In the genomic region with DNA sequence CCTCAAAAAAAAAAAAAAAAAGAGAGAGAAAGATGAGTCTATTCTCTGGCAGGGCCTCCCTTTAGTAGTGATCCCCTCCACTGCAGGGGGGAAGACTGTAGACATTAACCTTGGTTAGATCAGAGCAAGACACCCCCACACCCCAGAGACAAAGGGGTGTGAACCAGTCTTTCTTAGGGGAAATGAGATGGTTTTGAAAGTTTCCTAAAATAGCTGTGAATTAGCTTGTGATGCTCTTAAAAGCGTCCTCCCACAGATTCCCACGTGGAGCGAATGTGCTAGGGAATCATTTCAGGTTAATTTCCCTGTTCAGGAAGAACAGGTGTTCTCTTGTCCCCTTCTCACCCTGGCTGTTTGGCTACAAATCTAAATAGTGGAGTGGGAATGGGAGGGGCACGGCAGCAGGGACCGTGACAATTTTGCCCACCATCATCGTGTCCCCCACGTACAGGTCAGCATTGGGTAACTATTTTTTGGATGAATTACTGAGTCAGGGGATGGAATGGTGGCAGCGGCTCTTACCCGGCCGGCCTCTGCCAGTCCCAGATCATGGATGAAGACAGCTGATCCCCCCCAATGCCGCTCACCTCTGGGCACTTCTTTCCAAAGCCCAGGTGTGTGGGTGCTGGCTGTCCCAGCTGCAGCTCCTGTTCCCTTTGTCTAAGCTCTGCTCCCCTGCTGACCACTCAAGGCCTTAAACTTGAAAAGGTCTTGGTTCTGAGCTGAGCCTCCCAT, we compare ENCODE assay signal across 33 cellular contexts.
DNase-seq lines count a peak whose midpoint lies in the region; ATAC-seq and TF ChIP-seq lines count a peak whose summit lies in the region.
"Had no signal": no experiment of that assay in that cellular context is flagged by ENCODE, and none has a peak within 500 bp of the region (broad histone marks: within the 10 kb centered on the region; RNA-seq: fewer than 3 reads in every experiment).

No MANE protein-coding gene starts in this region.

- no peaks in the 10 kb centered on the region for H3K36me3 ChIP-seq in osteoblast (ENCODE audit: insufficient read depth, low read length)
- H3K36me3 ChIP-seq: heart left ventricle, pancreas, tibial artery had no signal

- CTCF ChIA-PET in activated CD4-positive, alpha-beta T cell treated with anti-CD3 and anti-CD28 coated beads for 36 hours (lab: Charles Lee), result interaction anchor here (0.6 to 1.1 kb wide), 3 partner anchors 11 to 99 kb away, joined by 3 to 5 read pairs (median 3); no protein-coding TSS in a partner anchor

- H3K27me3 Mint-ChIP-seq in activated CD4-positive, alpha-beta T cell treated with anti-CD3 and anti-CD28 coated beads, Interleukin-2, amount 10 ng/mL, durations not matched to agents 24 days and 14 days, result peaks cover 9% of the 10 kb centered on the region
- peaks cover 19% of the 10 kb centered on the region for H3K27me3 Mint-ChIP-seq in activated CD4-positive, alpha-beta T cell treated with anti-CD3 and anti-CD28 coated beads for 36 hours

- no peak overlapping the region for H3K4me2 ChIP-seq in osteoblast (ENCODE audit: insufficient read depth, low read length)

- no peak for ATAC-seq in activated CD4-positive, alpha-beta T cell treated with anti-CD3 and anti-CD28 coated beads for 36 hours
- no peak for ATAC-seq in HG03159 (IDR thresholded peaks at IDR 0.05; ENCODE audit: unreplicated experiment)
- ATAC-seq: activated CD4-positive, CD25-positive, alpha-beta regulatory T cell treated with anti-CD3 and anti-CD28 coated beads, Interleukin-2, amount 50 U/mL, for 24 hours; heart left ventricle; mucosa of descending colon; pancreas; PC-3; T-helper 17 cell had no signal

- POLR2A ChIA-PET in activated CD4-positive, alpha-beta T cell treated with anti-CD3 and anti-CD28 coated beads for 36 hours (lab: Charles Lee), result interaction anchor here (0.6 kb wide), 1 partner anchor 140 kb away, joined by 9 read pairs; no protein-coding TSS in a partner anchor

- peak; percentile 45 for DNase-seq in activated CD4-positive, alpha-beta T cell treated with anti-CD3 and anti-CD28 coated beads, Interleukin-2, amount 10 ng/mL, durations not matched to agents 24 days and 14 days
- no peak for DNase-seq in activated CD4-positive, alpha-beta T cell treated with anti-CD3 and anti-CD28 coated beads for 36 hours
- DNase-seq in head of caudate nucleus (peak in 38 of 42 donors; percentile 23 to 89 (median 64)), osteoblast (ENCODE audit: insufficient read length, low spot score, missing footprints) (peak; percentile 75), HPDE6-E6E7 (ENCODE audit: extremely low spot score) (no peak), substantia nigra (lab: John Stamatoyannopoulos, UW) (no peak), GF-D8 (lab: John Stamatoyannopoulos, UW) (no peak)
- DNase-seq: activated CD4-positive, alpha-beta memory T cell treated with anti-CD3 and anti-CD28 coated beads, Interleukin-2, amount 10 ng/mL, durations not matched to agents 7 days and 5 days; activated CD8-positive, alpha-beta memory T cell treated with anti-CD3 and anti-CD28 coated beads, Interleukin-2, amount 50 U/mL, for 4 hours; activated naive CD4-positive, alpha-beta T cell; activated naive CD8-positive, alpha-beta T cell treated with anti-CD3 and anti-CD28 coated beads, Interleukin-2, amount 50 U/mL, for 24 hours; central memory CD4-positive, alpha-beta T cell; DND-41; endodermal cell; heart left ventricle; kidney; mucosa of descending colon; NCI-H1092; NCI-H187; NCI-H524; pancreas; PC-3; right cardiac atrium; stimulated activated CD4-positive, alpha-beta T cell treated with anti-CD3 and anti-CD28 coated beads, Interleukin-2, amount 100 ng/mL, for 24 hours; stimulated activated CD8-positive, alpha-beta memory T cell treated with anti-CD3 and anti-CD28 coated beads, Interleukin-4, amount 100 ng/mL, for 48 hours; T-helper 17 cell; tibial artery had no signal

- no peak for TF ChIP-seq CTCF in osteoblast (IDR thresholded peaks at IDR 0.05; ENCODE audit: extremely low read depth, low read depth, low read length)

- H3K27ac ChIP-seq in osteoblast (ENCODE audit: low read depth, low read length), result no peak overlapping the region
- no peak overlapping the region for H3K27ac ChIP-seq in substantia nigra (ENCODE audit: low read depth, low read length, poor library complexity, severe bottlenecking)
- H3K27ac ChIP-seq: heart left ventricle, pancreas had no signal

- no peaks in the 10 kb centered on the region for H3K9me3 Mint-ChIP-seq in activated CD4-positive, alpha-beta T cell treated with anti-CD3 and anti-CD28 coated beads, Interleukin-2, amount 10 ng/mL, durations not matched to agents 24 days and 14 days
- H3K9me3 Mint-ChIP-seq in activated CD4-positive, alpha-beta T cell treated with anti-CD3 and anti-CD28 coated beads for 36 hours (ENCODE audit: low read depth), result no peaks in the 10 kb centered on the region
- H3K9me3 Mint-ChIP-seq: activated CD4-positive, alpha-beta memory T cell treated with anti-CD3 and anti-CD28 coated beads, Interleukin-2, amount 10 ng/mL, durations not matched to agents 7 days and 5 days; activated naive CD8-positive, alpha-beta T cell treated with anti-CD3 and anti-CD28 coated beads, Interleukin-2, amount 50 U/mL, for 24 hours; dendritic cell treated with granulocyte-macrophage colony-stimulating factor and Interleukin-4, amounts not matched to agents 40 ng/mL and 50 ng/mL, for 4 days; natural killer cell treated with Interleukin-12 subunit alpha and Interleukin-12 subunit beta and Interleukin-15 and Interleukin-18, amount 100 ng/mL, for 72 hours; stimulated activated naive CD8-positive, alpha-beta T cell treated with anti-CD3 and anti-CD28 coated beads, Interleukin-15, amount 100 ng/mL, for 72 hours had no signal

- no peak overlapping the region for H3K27ac Mint-ChIP-seq in activated CD4-positive, alpha-beta T cell treated with anti-CD3 and anti-CD28 coated beads, Interleukin-2, amount 10 ng/mL, durations not matched to agents 24 days and 14 days
- no peak overlapping the region for H3K27ac Mint-ChIP-seq in activated CD4-positive, alpha-beta T cell treated with anti-CD3 and anti-CD28 coated beads for 36 hours
- H3K27ac Mint-ChIP-seq: activated CD4-positive, alpha-beta memory T cell treated with anti-CD3 and anti-CD28 coated beads, Interleukin-2, amount 10 ng/mL, durations not matched to agents 7 days and 5 days; activated naive CD8-positive, alpha-beta T cell treated with anti-CD3 and anti-CD28 coated beads, Interleukin-2, amount 50 U/mL, for 24 hours; CD4-positive, CD25-positive, alpha-beta regulatory T cell; dendritic cell treated with granulocyte-macrophage colony-stimulating factor and Interleukin-4, amounts not matched to agents 40 ng/mL and 50 ng/mL, for 4 days; endodermal cell; natural killer cell treated with Interleukin-12 subunit alpha and Interleukin-12 subunit beta and Interleukin-15 and Interleukin-18, amount 100 ng/mL, for 72 hours; stimulated activated naive CD8-positive, alpha-beta T cell treated with anti-CD3 and anti-CD28 coated beads, Interleukin-15, amount 100 ng/mL, for 72 hours; T-helper 17 cell had no signal

- H3K4me3 ChIP-seq in osteoblast (ENCODE audit: insufficient read depth, low read length), result no peak overlapping the region
- H3K4me3 ChIP-seq: heart left ventricle, mucosa of descending colon, pancreas, tibial artery had no signal

- H3K4me1 ChIP-seq in osteoblast (ENCODE audit: insufficient read depth, low read length), result peaks cover 14% of the 10 kb centered on the region
- H3K4me1 ChIP-seq: pancreas had no signal

- H3K9me3 ChIP-seq in osteoblast (ENCODE audit: low read depth, low read length), result no peaks in the 10 kb centered on the region
- H3K9me3 ChIP-seq: heart left ventricle, mucosa of descending colon, pancreas, tibial artery had no signal

- intact Hi-C loops in activated CD4-positive, alpha-beta T cell treated with anti-CD3 and anti-CD28 coated beads, Interleukin-2, amount 10 ng/mL, durations not matched to agents 24 days and 14 days (cut with micrococcal nuclease), result no loop called here
- intact Hi-C loops in activated CD4-positive, alpha-beta T cell treated with anti-CD3 and anti-CD28 coated beads for 36 hours (cut with DNase I, micrococcal nuclease), result no loop called here
- intact Hi-C loops in head of caudate nucleus (cut with DNase I), result no loop called here

- H2AFZ ChIP-seq in osteoblast (ENCODE audit: low read length), result no peak overlapping the region

- no peaks in the 10 kb centered on the region for H3K79me2 ChIP-seq in osteoblast (ENCODE audit: insufficient read depth, low read length)

- H3K4me3 Mint-ChIP-seq in activated CD4-positive, alpha-beta T cell treated with anti-CD3 and anti-CD28 coated beads, Interleukin-2, amount 10 ng/mL, durations not matched to agents 24 days and 14 days, result no peak overlapping the region
- no peak overlapping the region for H3K4me3 Mint-ChIP-seq in activated CD4-positive, alpha-beta T cell treated with anti-CD3 and anti-CD28 coated beads for 36 hours
- H3K4me3 Mint-ChIP-seq: activated CD4-positive, alpha-beta memory T cell treated with anti-CD3 and anti-CD28 coated beads, Interleukin-2, amount 10 ng/mL, durations not matched to agents 7 days and 5 days; activated naive CD8-positive, alpha-beta T cell treated with anti-CD3 and anti-CD28 coated beads, Interleukin-2, amount 50 U/mL, for 24 hours; CD4-positive, CD25-positive, alpha-beta regulatory T cell; dendritic cell treated with granulocyte-macrophage colony-stimulating factor and Interleukin-4, amounts not matched to agents 40 ng/mL and 50 ng/mL, for 4 days; endodermal cell; natural killer cell treated with Interleukin-12 subunit alpha and Interleukin-12 subunit beta and Interleukin-15 and Interleukin-18, amount 100 ng/mL, for 72 hours; T-helper 17 cell had no signal

- no peaks in the 10 kb centered on the region for H3K36me3 Mint-ChIP-seq in activated CD4-positive, alpha-beta T cell treated with anti-CD3 and anti-CD28 coated beads, Interleukin-2, amount 10 ng/mL, durations not matched to agents 24 days and 14 days (ENCODE audit: low read depth)
- H3K36me3 Mint-ChIP-seq in activated CD4-positive, alpha-beta T cell treated with anti-CD3 and anti-CD28 coated beads for 36 hours (ENCODE audit: low read depth), result no peaks in the 10 kb centered on the region
- H3K36me3 Mint-ChIP-seq: CD4-positive, CD25-positive, alpha-beta regulatory T cell; natural killer cell treated with Interleukin-12 subunit alpha and Interleukin-12 subunit beta and Interleukin-15 and Interleukin-18, amount 100 ng/mL, for 72 hours had no signal

- peaks cover 13% of the 10 kb centered on the region for H3K27me3 ChIP-seq in osteoblast (ENCODE audit: insufficient read depth, low read length)
- H3K27me3 ChIP-seq: pancreas, tibial artery had no signal

- H4K20me1 ChIP-seq in osteoblast (ENCODE audit: insufficient read depth, low read length), result no peaks in the 10 kb centered on the region

- H3K4me1 Mint-ChIP-seq in activated CD4-positive, alpha-beta T cell treated with anti-CD3 and anti-CD28 coated beads, Interleukin-2, amount 10 ng/mL, durations not matched to agents 24 days and 14 days, result peaks cover 4% of the 10 kb centered on the region
- peaks cover 3% of the 10 kb centered on the region for H3K4me1 Mint-ChIP-seq in activated CD4-positive, alpha-beta T cell treated with anti-CD3 and anti-CD28 coated beads for 36 hours
- H3K4me1 Mint-ChIP-seq: activated CD4-positive, alpha-beta memory T cell treated with anti-CD3 and anti-CD28 coated beads, Interleukin-2, amount 10 ng/mL, durations not matched to agents 7 days and 5 days; T-helper 17 cell had no signal

Comparison
In these comparisons a context has a peak if more than half of its experiments do, and no peak if none do; other contexts are left out.
1. DNase-seq: peak in activated CD4-positive, alpha-beta T cell treated with anti-CD3 and anti-CD28 coated beads, Interleukin-2, amount 10 ng/mL, durations not matched to agents 24 days and 14 days (single experiment), head of caudate nucleus (38 of 42) and osteoblast (single experiment); none in activated CD4-positive, alpha-beta T cell treated with anti-CD3 and anti-CD28 coated beads for 36 hours (single experiment), HPDE6-E6E7 (single experiment), substantia nigra (0 of 49) and GF-D8 (single experiment).